ENCODE assay signal across 9 cellular contexts in genomic region chr11:925158-925495, GRCh38. TPM values are rescaled to one million over a fixed set of nuclear protein-coding genes. Genes with fewer than 3 reads are reported as not detected.
A peak's percentile ranks its signal among the peaks of the same experiment; 100 is the strongest.
DNase-seq lines count a peak whose midpoint lies in the region; ATAC-seq, FAIRE-seq and TF ChIP-seq lines count a peak whose summit lies in the region.
"Had no signal": no experiment of that assay in that cellular context is flagged by ENCODE, and none has a peak within 500 bp of the region (broad histone marks: within the 10 kb centered on the region; RNA-seq: fewer than 3 reads in every experiment).

No MANE protein-coding gene starts in this region.

- H3K27me3 ChIP-seq in small intestine (ENCODE audit: control insufficient read depth in 2 of 2, insufficient read depth in 2 of 2, low read length in 2 of 2): no peaks in the 10 kb centered on the region
- no peaks in the 10 kb centered on the region for H3K27me3 ChIP-seq in effector memory CD4-positive, alpha-beta T cell (replicated peaks; ENCODE audit: control insufficient read depth, insufficient read depth, low read length, poor library complexity, severe bottlenecking)

- TF ChIP-seq CTCF in VCaP (conservative IDR thresholded peaks at IDR 0.05): no peak

- ATAC-seq in GM18861 (IDR thresholded peaks at IDR 0.05; ENCODE audit: unreplicated experiment) (peak; percentile 5), left ventricle myocardium superior (peak; percentile 6), HG03521 (IDR thresholded peaks at IDR 0.05; ENCODE audit: unreplicated experiment) (no peak)

- H3K27ac ChIP-seq in VCaP (peak overlapping the region; percentile 84), small intestine (ENCODE audit: low read depth in 1 of 2, low read length in 1 of 2) (peak overlapping the region; percentile 12 to 68)
- no peak overlapping the region for H3K27ac ChIP-seq in effector memory CD4-positive, alpha-beta T cell (ENCODE audit: insufficient read depth, low read length, poor library complexity, severe bottlenecking)

- FAIRE-seq in small intestine (lab: Jason Lieb, UNC): no peak
- FAIRE-seq: endometrium had no signal

- intact Hi-C loops in left ventricle myocardium superior (cut with micrococcal nuclease): no loop called here

- 60 to 71% (median 69%) methylated on average over 27 to 28 of the region's 28 CpGs for WGBS in small intestine, 3 donors

- no peaks in the 10 kb centered on the region for H3K9me3 ChIP-seq in small intestine (ENCODE audit: control insufficient read depth, low read depth)
- H3K9me3 ChIP-seq in effector memory CD4-positive, alpha-beta T cell (ENCODE audit: control insufficient read depth, low read length): no peaks in the 10 kb centered on the region

- H3K4me3 ChIP-seq in small intestine (ENCODE audit: low read depth in 1 of 2, low read length in 2 of 2): peak overlapping the region in 1 of 2 donors; percentile 95
- H3K4me3 ChIP-seq in effector memory CD4-positive, alpha-beta T cell (ENCODE audit: insufficient read depth, low read depth, low read length, poor library complexity, severe bottlenecking): no peak overlapping the region

- DNase-seq in left ventricle myocardium superior: peak; percentile 57
- DNase-seq in small intestine: no peak
- DNase-seq in A172 (ENCODE audit: low spot score): no peak
- no peak for DNase-seq in effector memory CD4-positive, alpha-beta T cell
- DNase-seq in NOMO-1 treated with dmso at 0.1 percent for 144 hours (lab: John Stamatoyannopoulos, UW; ENCODE audit: unreplicated experiment): no peak

- H3K4me1 ChIP-seq in small intestine (ENCODE audit: control insufficient read depth in 2 of 2, insufficient read depth in 1 of 2, low read depth in 1 of 2, low read length in 1 of 2): peaks cover 0 to 7% of the 10 kb centered on the region in 2 donors
- H3K4me1 ChIP-seq in effector memory CD4-positive, alpha-beta T cell (ENCODE audit: control insufficient read depth, insufficient read depth, low read length, poor library complexity, severe bottlenecking): peaks cover 31% of the 10 kb centered on the region

- H3K36me3 ChIP-seq in small intestine (ENCODE audit: control insufficient read depth in 2 of 2, insufficient read depth in 2 of 2, low read length in 2 of 2): no peaks in the 10 kb centered on the region
- no peaks in the 10 kb centered on the region for H3K36me3 ChIP-seq in effector memory CD4-positive, alpha-beta T cell (ENCODE audit: control insufficient read depth, insufficient read depth, low read length)

RNA-seq across cellular contexts. Expression of gene AP2A2, which starts 0.5 kb away (rescaled TPM):
- 42.6 TPM for total RNA-seq in left ventricle myocardium superior
- 10 to 100 TPM; 30.5 to 47.2 (median 42.7) TPM for polyA plus RNA-seq in small intestine
- 27.8 and 29.4 TPM in 2 replicates for total RNA-seq in A172 (2014; rRNA removed; shearing (Covaris generic))

RNA-seq across cellular contexts. Expression of gene CHID1, which starts 14.5 kb away (rescaled TPM):
- 53.0 TPM for total RNA-seq in left ventricle myocardium superior
- polyA plus RNA-seq in small intestine: 10 to 100 TPM; 13.6 to 67.1 (median 17.0) TPM
- total RNA-seq in A172 (2014; rRNA removed; shearing (Covaris generic)): 54.5 and 66.7 TPM in 2 replicates
